Comparison of ENCODE assay signal across 8 cellular contexts in the genomic region with DNA sequence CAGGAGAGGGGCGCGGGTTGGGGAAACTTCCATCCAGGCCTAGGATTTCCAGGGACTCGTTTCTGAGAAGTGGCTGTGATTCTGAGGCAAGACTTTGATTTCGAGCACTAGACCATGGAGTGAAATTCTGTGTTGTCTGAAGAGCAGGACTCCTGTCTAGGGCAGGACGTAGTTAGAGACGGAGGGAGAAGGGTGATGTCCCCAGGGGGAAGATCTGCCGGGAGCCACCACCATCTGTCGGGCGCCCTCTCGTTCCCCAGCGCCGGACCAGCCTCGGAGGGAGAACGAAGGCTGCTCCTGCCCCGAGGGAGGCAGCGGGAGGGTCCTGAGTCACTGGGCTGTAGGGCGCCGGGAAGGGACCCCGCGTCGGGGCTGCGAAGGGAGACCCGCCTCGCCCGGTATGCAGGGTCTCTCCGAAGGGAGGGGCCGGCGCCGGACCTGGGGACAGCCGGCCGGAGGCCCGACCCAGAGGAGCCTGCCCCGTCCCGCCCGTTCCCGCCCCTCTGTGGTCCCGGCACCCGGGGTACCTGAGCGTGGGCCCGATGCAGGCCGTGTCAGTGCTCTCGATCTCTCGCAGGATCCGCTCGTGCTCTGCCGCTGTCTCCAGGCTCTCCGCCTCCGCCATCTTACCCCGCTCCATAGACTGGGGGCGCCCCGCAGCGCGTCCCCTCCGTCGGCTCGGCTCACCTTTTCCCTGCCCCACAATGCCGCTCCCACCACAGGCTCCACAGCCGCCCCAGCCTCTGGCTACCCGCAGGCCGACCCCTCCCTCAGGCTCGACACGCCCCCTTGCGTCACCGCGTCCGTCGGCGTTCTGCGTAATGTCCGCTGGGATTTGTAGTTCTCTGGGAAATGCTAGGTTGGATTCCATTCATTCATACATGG. TPM values are rescaled to one million over a fixed set of nuclear protein-coding genes. Genes with fewer than 3 reads are reported as not detected.
A peak's percentile ranks its signal among the peaks of the same experiment; 100 is the strongest.
DNase-seq lines count a peak whose midpoint lies in the region; ATAC-seq, FAIRE-seq and TF ChIP-seq lines count a peak whose summit lies in the region.

A gene (minus strand): TSS at position 763 of the 885 bp plus-strand sequence.

- no peaks in the 10 kb centered on the region for H3K9me3 ChIP-seq in smooth muscle cell (replicated peaks; ENCODE audit: low read depth)

- peaks cover 35% of the 10 kb centered on the region for H3K79me2 ChIP-seq in smooth muscle cell (ENCODE audit: low read depth)

- H3K4me3 ChIP-seq in WI38 (ENCODE audit: low read depth, low read length) (peak within 1 kb of the TSS; percentile 86), cardiac fibroblast (replicated peaks in 1 of 2; ENCODE audit: low read depth in 2 of 2, low read length in 2 of 2) (peak within 1 kb of the TSS; percentile 83 to 87), smooth muscle cell (peak within 1 kb of the TSS; percentile 92)

- no peaks in the 10 kb centered on the region for H3K4me1 ChIP-seq in smooth muscle cell (ENCODE audit: low read depth)

- FAIRE-seq in A204.1 (lab: Jason Lieb, UNC), result peak; percentile 71

- peak within 1 kb of the TSS; percentile 86 for H3K9ac ChIP-seq in smooth muscle cell (ENCODE audit: low read depth)

- peak within 1 kb of the TSS; percentile 97 for H2AFZ ChIP-seq in smooth muscle cell (ENCODE audit: low read depth)

- peak within 1 kb of the TSS; percentile 86 for H3K4me2 ChIP-seq in smooth muscle cell

- ATAC-seq in GM18868 (IDR thresholded peaks at IDR 0.05; ENCODE audit: unreplicated experiment), result peak; percentile 95
- peak; percentile 97 for ATAC-seq in HG03103 (IDR thresholded peaks at IDR 0.05; ENCODE audit: low read depth, unreplicated experiment)

- H3F3A ChIP-seq in smooth muscle cell (ENCODE audit: low read depth), result peaks cover 2% of the 10 kb centered on the region

- DNase-seq in NCI-H2171 treated with DMSO at 0.1 percent for 48 hours (lab: John Stamatoyannopoulos, UW) (peak; percentile 95), cardiac fibroblast (ENCODE audit: low read depth in 2 of 2) (peak; percentile 90 to 92), iPS-NIHi7 (ENCODE audit: extremely low spot score) (peak; percentile 98), smooth muscle cell (lab: John Stamatoyannopoulos, UW; ENCODE audit: unreplicated experiment) (peak; percentile 63)

- TF ChIP-seq CTCF in WI38 (IDR thresholded peaks at IDR 0.05; ENCODE audit: low read depth, low read length) (no peak), cardiac fibroblast (IDR thresholded peaks at IDR 0.05; ENCODE audit: low read depth, low read length) (no peak), smooth muscle cell (IDR thresholded peaks at IDR 0.05; ENCODE audit: borderline replicate concordance, insufficient read depth, poor library complexity, severe bottlenecking) (no peak)

- peaks cover 24% of the 10 kb centered on the region for H4K20me1 ChIP-seq in smooth muscle cell (ENCODE audit: low read depth)

- H3K27me3 ChIP-seq in smooth muscle cell (ENCODE audit: low read depth), result no peaks in the 10 kb centered on the region

- under 1% methylated on average over 48 of the region's 70 CpGs for WGBS in smooth muscle cell (ENCODE audit: low lambda C conversion rate)

- H3K27ac ChIP-seq in smooth muscle cell (ENCODE audit: low read depth), result peak within 1 kb of the TSS; percentile 84

- H3K36me3 ChIP-seq in smooth muscle cell (ENCODE audit: low read depth), result no peaks in the 10 kb centered on the region

RNA-seq across cellular contexts. Expression of the gene that starts here (rescaled TPM):
- total RNA-seq in smooth muscle cell, result 19.7 and 34.6 TPM in 2 replicates
- 6.9 and 8.8 TPM in 2 replicates for polyA plus RNA-seq in smooth muscle cell

Comparison
In these comparisons a context has a peak if more than half of its experiments do, and no peak if none do; other contexts are left out.
1. Peak in every context shown above with its lines: DNase-seq, ATAC-seq, H3K4me3 ChIP-seq and H3K27ac ChIP-seq.